In genomic region chr2:224929512-224929911, GRCh38 we compare ENCODE assay signal across 1 cellular context.
TF ChIP-seq lines count a peak whose summit lies in the region.

No MANE protein-coding gene starts in this region.

TF ChIP-seq in GM12878, 131 proteins besides CTCF, POLR2A, EP300 and RAD21 (continued from another document):
- no peak for TF ChIP-seq ELK1 (IDR thresholded peaks at IDR 0.05; ENCODE audit: low read depth, low read length)
- TF ChIP-seq DPF2 (IDR thresholded peaks at IDR 0.05): no peak
